ENCODE assay signal across 19 cellular contexts in the genomic region with DNA sequence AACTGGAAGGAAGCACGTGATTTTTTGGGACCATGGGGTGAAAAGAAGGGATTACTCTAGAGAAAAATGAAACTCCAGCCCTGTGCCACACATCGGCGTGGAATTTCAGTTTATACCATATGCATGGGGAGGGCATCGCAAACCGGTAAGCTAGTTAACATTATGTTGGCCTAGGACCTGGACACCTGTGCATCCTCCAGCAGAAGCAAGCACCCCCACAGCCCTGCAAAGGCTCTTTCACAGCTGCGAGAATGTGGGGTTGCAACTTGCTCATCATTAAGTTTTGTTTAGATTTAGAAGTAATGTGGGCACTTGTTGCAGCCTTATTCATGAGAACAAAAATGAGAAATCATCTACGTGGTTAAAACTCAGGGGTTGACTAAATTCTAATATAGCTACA.
DNase-seq lines count a peak whose midpoint lies in the region; ATAC-seq, FAIRE-seq and TF ChIP-seq lines count a peak whose summit lies in the region.
"Had no signal": no experiment of that assay in that cellular context is flagged by ENCODE, and none has a peak within 500 bp of the region (broad histone marks: within the 10 kb centered on the region; RNA-seq: fewer than 3 reads in every experiment).

No MANE protein-coding gene starts in this region.

- TF ChIP-seq POLR2A in GM12891 (IDR thresholded peaks at IDR 0.05; ENCODE audit: low read depth, low read length), result no peak

- no peak for ATAC-seq in GM21825 (IDR thresholded peaks at IDR 0.05; ENCODE audit: unreplicated experiment)
- ATAC-seq in GM21360 (IDR thresholded peaks at IDR 0.05; ENCODE audit: unreplicated experiment), result no peak
- no peak for ATAC-seq in GM19467 (IDR thresholded peaks at IDR 0.05; ENCODE audit: unreplicated experiment)
- ATAC-seq: CD8-positive, alpha-beta T cell had no signal

- DNase-seq in GM12891 (ENCODE audit: insufficient read length, low spot score), result no peak
- peak; percentile 21 for DNase-seq in NAMALWA (ENCODE audit: low spot score)
- peak; percentile 69 for DNase-seq in RPMI8226
- DNase-seq: Caco-2; CD4-positive, CD25-positive, alpha-beta regulatory T cell; CD8-positive, alpha-beta T cell; DMS153; DND-41; GM23248; H7; HCEC 1CT had no signal

- peak; percentile 75 for FAIRE-seq in GM12891 (lab: Jason Lieb, UNC)
- FAIRE-seq: A204.1, G401.6, GM12892, GM19239, H1 had no signal

TF ChIP-seq in GM12891, 5 proteins besides CTCF, POLR2A, EP300 and RAD21:
- TF ChIP-seq SPI1 (IDR thresholded peaks at IDR 0.05; ENCODE audit: low read depth, low read length) (no peak), PAX5 (IDR thresholded peaks at IDR 0.05; ENCODE audit: insufficient read depth, low read length, severe bottlenecking) (no peak), POLR2AphosphoS5 (IDR thresholded peaks at IDR 0.05; ENCODE audit: low read depth, low read length) (no peak), TAF1 (IDR thresholded peaks at IDR 0.05; ENCODE audit: low read depth, low read length) (no peak), POU2F2 (IDR thresholded peaks at IDR 0.05; ENCODE audit: low read depth, low read length) (no peak)
